Comparison of ENCODE assay signal across 1 cellular context in the genomic region with DNA sequence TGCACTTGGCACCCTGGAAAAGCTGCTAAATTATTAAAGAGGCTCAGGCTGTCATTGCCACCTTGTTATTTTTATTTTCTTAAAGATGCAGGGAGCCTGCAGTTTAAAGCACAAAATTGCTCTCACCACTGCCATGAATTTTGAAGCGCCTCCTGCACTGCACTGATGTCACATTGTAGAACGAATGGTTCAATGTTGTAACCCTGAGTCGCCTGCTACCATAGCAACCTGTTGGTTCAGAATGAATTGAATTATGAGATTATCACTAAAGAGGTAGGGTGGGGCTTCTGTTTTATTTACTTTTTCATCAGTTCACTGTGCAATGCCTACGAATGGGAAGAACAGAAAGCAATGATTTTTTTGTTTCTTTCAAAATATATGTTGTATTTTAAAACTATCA.
TF ChIP-seq lines count a peak whose summit lies in the region.

No MANE protein-coding gene starts in this region.

TF ChIP-seq in IMR-90, 13 proteins besides CTCF, POLR2A, EP300 and RAD21 (continued from another document):
- no peak for TF ChIP-seq MXI1 (IDR thresholded peaks at IDR 0.05; ENCODE audit: borderline replicate concordance, low read depth, low read length)
